Comparison of ENCODE assay signal across 16 cellular contexts in genomic region chr4:140740906-140741670, GRCh38. TPM values are rescaled to one million over a fixed set of nuclear protein-coding genes. Genes with fewer than 3 reads are reported as not detected.
DNase-seq lines count a peak whose midpoint lies in the region; ATAC-seq and TF ChIP-seq lines count a peak whose summit lies in the region.
"Had no signal": no experiment of that assay in that cellular context is flagged by ENCODE, and none has a peak within 500 bp of the region (broad histone marks: within the 10 kb centered on the region; RNA-seq: fewer than 3 reads in every experiment).

No MANE protein-coding gene starts in this region.

- no peaks in the 10 kb centered on the region for H3K9me3 Mint-ChIP-seq in activated B cell treated with CpG ODN at 0.5 μM for 24 hours
- no peaks in the 10 kb centered on the region for H3K9me3 Mint-ChIP-seq in stimulated activated memory B cell treated with anti-CD40 and anti-IgM and Interleukin-4, amounts not matched to agents 10 μg/mL and 1 μg/mL and 100 μg/mL, for 72 hours
- no peaks in the 10 kb centered on the region for H3K9me3 Mint-ChIP-seq in activated CD8-positive, alpha-beta memory T cell treated with anti-CD3 and anti-CD28 coated beads, Interleukin-2, amount 10 ng/mL, durations not matched to agents 7 days and 5 days (ENCODE audit: low read depth)
- H3K9me3 Mint-ChIP-seq: H9 had no signal

- intact Hi-C loops in activated B cell treated with CpG ODN at 0.5 μM for 24 hours (cut with micrococcal nuclease), result loop anchor here (5.0 kb wide), 2 partner anchors 34 to 69 kb away; no protein-coding TSS in a partner anchor

- POLR2A ChIA-PET in HEK293T (lab: Yijun Ruan, JAX), result interaction anchor here (1.3 to 1.4 kb wide), 2 partner anchors 12 to 15 kb away, joined by 3 read pairs; partner anchors contain the start of gene TBC1D9
- POLR2A ChIA-PET in activated B cell treated with CpG ODN at 0.5 μM for 24 hours (lab: Charles Lee), result interaction anchor here (0.6 to 5.8 kb wide), 6 partner anchors 13 to 88 kb away, joined by 3 to 70 read pairs (median 8); partner anchors contain the start of gene TBC1D9

- no peaks in the 10 kb centered on the region for H3K36me3 ChIP-seq in mesodermal cell (ENCODE audit: control insufficient read depth, insufficient read depth, low read length)
- H3K36me3 ChIP-seq: BLaER1 treated with 17β-estradiol and CSF1 and Interleukin-3, amounts not matched to agents 10 nM and 100 nM had no signal

- CTCF ChIA-PET in HEK293T (lab: Yijun Ruan, JAX), result no interaction called here
- CTCF ChIA-PET in activated B cell treated with CpG ODN at 0.5 μM for 24 hours (lab: Charles Lee), result interaction anchor here (1.6 kb wide), 1 partner anchor 15 kb away, joined by 5 read pairs; the partner anchor contains the start of gene TBC1D9
- CTCF ChIA-PET in activated CD8-positive, alpha-beta memory T cell treated with anti-CD3 and anti-CD28 coated beads, Interleukin-2, amount 10 ng/mL, durations not matched to agents 7 days and 5 days (lab: Charles Lee), result no interaction called here

- peaks cover 15% of the 10 kb centered on the region for H3K36me3 Mint-ChIP-seq in activated B cell treated with CpG ODN at 0.5 μM for 24 hours (ENCODE audit: low read depth)
- peaks cover 13% of the 10 kb centered on the region for H3K36me3 Mint-ChIP-seq in stimulated activated memory B cell treated with anti-CD40 and anti-IgM and Interleukin-4, amounts not matched to agents 10 μg/mL and 1 μg/mL and 100 μg/mL, for 72 hours
- H3K36me3 Mint-ChIP-seq in activated CD8-positive, alpha-beta memory T cell treated with anti-CD3 and anti-CD28 coated beads, Interleukin-2, amount 10 ng/mL, durations not matched to agents 7 days and 5 days, result no peaks in the 10 kb centered on the region

- 79 to 93% methylated on average over 2 of the region's 3 CpGs for WGBS in mesodermal cell (ENCODE audit: insufficient coverage in 2 of 2), 2 experiments

- no peaks in the 10 kb centered on the region for H3K9me3 ChIP-seq in mesodermal cell (ENCODE audit: control insufficient read depth, low read length)
- H3K9me3 ChIP-seq: BLaER1 treated with 17β-estradiol and CSF1 and Interleukin-3, amounts not matched to agents 10 nM and 100 nM; SK-N-SH had no signal

- no peaks in the 10 kb centered on the region for H3K27me3 Mint-ChIP-seq in activated B cell treated with CpG ODN at 0.5 μM for 24 hours
- no peaks in the 10 kb centered on the region for H3K27me3 Mint-ChIP-seq in stimulated activated memory B cell treated with anti-CD40 and anti-IgM and Interleukin-4, amounts not matched to agents 10 μg/mL and 1 μg/mL and 100 μg/mL, for 72 hours
- H3K27me3 Mint-ChIP-seq in activated CD8-positive, alpha-beta memory T cell treated with anti-CD3 and anti-CD28 coated beads, Interleukin-2, amount 10 ng/mL, durations not matched to agents 7 days and 5 days, result peaks cover 19% of the 10 kb centered on the region

- no peak overlapping the region for H3K4me3 Mint-ChIP-seq in activated B cell treated with CpG ODN at 0.5 μM for 24 hours
- no peak overlapping the region for H3K4me3 Mint-ChIP-seq in stimulated activated memory B cell treated with anti-CD40 and anti-IgM and Interleukin-4, amounts not matched to agents 10 μg/mL and 1 μg/mL and 100 μg/mL, for 72 hours
- H3K4me3 Mint-ChIP-seq in activated CD8-positive, alpha-beta memory T cell treated with anti-CD3 and anti-CD28 coated beads, Interleukin-2, amount 10 ng/mL, durations not matched to agents 7 days and 5 days, result no peak overlapping the region
- H3K4me3 Mint-ChIP-seq: H9 had no signal

- no peaks in the 10 kb centered on the region for H3K27me3 ChIP-seq in foreskin keratinocyte
- H3K27me3 ChIP-seq: BLaER1 treated with 17β-estradiol and CSF1 and Interleukin-3, amounts not matched to agents 10 nM and 100 nM had no signal

- H3K4me1 ChIP-seq in mesodermal cell (ENCODE audit: control insufficient read depth, insufficient read depth, low read length, poor library complexity, severe bottlenecking) (peaks cover 68% of the 10 kb centered on the region), foreskin keratinocyte (peaks cover 40% of the 10 kb centered on the region)

- peaks cover 95% of the 10 kb centered on the region for H3K4me1 Mint-ChIP-seq in activated B cell treated with CpG ODN at 0.5 μM for 24 hours
- peaks cover 91% of the 10 kb centered on the region for H3K4me1 Mint-ChIP-seq in stimulated activated memory B cell treated with anti-CD40 and anti-IgM and Interleukin-4, amounts not matched to agents 10 μg/mL and 1 μg/mL and 100 μg/mL, for 72 hours
- H3K4me1 Mint-ChIP-seq in activated CD8-positive, alpha-beta memory T cell treated with anti-CD3 and anti-CD28 coated beads, Interleukin-2, amount 10 ng/mL, durations not matched to agents 7 days and 5 days, result no peaks in the 10 kb centered on the region

- peak overlapping the region; percentile 97 for H3K27ac Mint-ChIP-seq in activated B cell treated with CpG ODN at 0.5 μM for 24 hours
- peak overlapping the region; percentile 95 for H3K27ac Mint-ChIP-seq in stimulated activated memory B cell treated with anti-CD40 and anti-IgM and Interleukin-4, amounts not matched to agents 10 μg/mL and 1 μg/mL and 100 μg/mL, for 72 hours
- H3K27ac Mint-ChIP-seq in activated CD8-positive, alpha-beta memory T cell treated with anti-CD3 and anti-CD28 coated beads, Interleukin-2, amount 10 ng/mL, durations not matched to agents 7 days and 5 days, result no peak overlapping the region

- DNase-seq in HEK293T (ENCODE audit: extremely low spot score) (no peak), activated B cell treated with CpG ODN at 0.5 μM for 24 hours (no peak), foreskin keratinocyte (no peak)
- no peak for DNase-seq in activated CD8-positive, alpha-beta memory T cell treated with anti-CD3 and anti-CD28 coated beads, Interleukin-2, amount 10 ng/mL, durations not matched to agents 7 days and 5 days
- DNase-seq: DMS153, H9, NCI-H1694, NCI-H2107, NCI-H226, NCI-H526 treated with DMSO at 0.1 percent for 48 hours, PC-3, SK-N-SH had no signal

- ATAC-seq in activated B cell treated with CpG ODN at 0.5 μM for 24 hours (ENCODE audit: low read depth) (no peak), foreskin keratinocyte (no peak), GM21447 (IDR thresholded peaks at IDR 0.05; ENCODE audit: unreplicated experiment) (no peak)
- no peak for ATAC-seq in stimulated activated memory B cell treated with anti-CD40 and anti-IgM and Interleukin-4, amounts not matched to agents 10 μg/mL and 1 μg/mL and 100 μg/mL, for 72 hours
- no peak for ATAC-seq in activated CD8-positive, alpha-beta memory T cell treated with anti-CD3 and anti-CD28 coated beads, Interleukin-2, amount 10 ng/mL, durations not matched to agents 7 days and 5 days
- ATAC-seq: PC-3 had no signal

- H3K4me3 ChIP-seq in mesodermal cell (ENCODE audit: extremely low read depth, insufficient read depth, low read length, poor library complexity, severe bottlenecking), result no peak overlapping the region
- H3K4me3 ChIP-seq: BLaER1 treated with 17β-estradiol and CSF1 and Interleukin-3, amounts not matched to agents 10 nM and 100 nM had no signal

- H3K27ac ChIP-seq in mesodermal cell (ENCODE audit: low read depth, low read length, severe bottlenecking), result peak overlapping the region; percentile 85
- H3K27ac ChIP-seq in foreskin keratinocyte, result no peak overlapping the region
- H3K27ac ChIP-seq: BLaER1 treated with 17β-estradiol and CSF1 and Interleukin-3, amounts not matched to agents 10 nM and 100 nM had no signal

- TF ChIP-seq CTCF in activated B cell treated with CpG ODN at 0.5 μM for 24 hours (IDR thresholded peaks at IDR 0.05), result no peak
- no peak for TF ChIP-seq CTCF in foreskin keratinocyte (conservative IDR thresholded peaks at IDR 0.05)

TF ChIP-seq in HEK293T, 16 proteins besides CTCF, POLR2A, EP300 and RAD21:
- no peak for TF ChIP-seq LEF1 (IDR thresholded peaks at IDR 0.05; ENCODE audit: borderline replicate concordance)
- no peak for TF ChIP-seq ARNT (IDR thresholded peaks at IDR 0.05)
- peak; percentile 59 for TF ChIP-seq PKNOX1 (IDR thresholded peaks at IDR 0.05)
TF ChIP-seq in HEK293T: peak in this region for 1.

RNA-seq across cellular contexts. Expression of gene TBC1D9, which starts 15.1 kb away (rescaled TPM):
- 37.9 and 46.0 TPM in 2 replicates for total RNA-seq in activated B cell treated with CpG ODN at 0.5 μM for 24 hours
- polyA plus RNA-seq in mesodermal cell (2013, experiment 1 of 2), result 22.8 TPM
- 18.6 TPM for polyA plus RNA-seq in mesodermal cell (2013, experiment 2 of 2)
- 13.9 and 16.4 TPM in 2 replicates for total RNA-seq in foreskin keratinocyte
- polyA plus RNA-seq in foreskin keratinocyte, result 3.5 and 3.6 TPM in 2 replicates
- under 1 TPM in 1 of 2 experiments, not detected in 1; 0.14 TPM for total RNA-seq in activated CD8-positive, alpha-beta memory T cell treated with anti-CD3 and anti-CD28 coated beads, Interleukin-2, amount 10 ng/mL, durations not matched to agents 7 days and 5 days

Comparison
In these comparisons a context has a peak if more than half of its experiments do, and no peak if none do; other contexts are left out.
1. RNA of gene TBC1D9, which starts 15.1 kb away (total RNA-seq): 37.9 to 46.0 TPM in activated B cell treated with CpG ODN at 0.5 μM for 24 hours and 13.9 to 16.4 TPM in foreskin keratinocyte; 0.14 TPM in activated CD8-positive, alpha-beta memory T cell treated with anti-CD3 and anti-CD28 coated beads, Interleukin-2, amount 10 ng/mL, durations not matched to agents 7 days and 5 days; every median in the first group is over 10 times any median in the second.